In genomic region chr14:43981135-43981787, GRCh38 we compare ENCODE assay signal across 22 cellular contexts.
"Had no signal": no experiment of that assay in that cellular context is flagged by ENCODE, and none has a peak within 500 bp of the region (broad histone marks: within the 10 kb centered on the region; RNA-seq: fewer than 3 reads in every experiment).

No MANE protein-coding gene starts in this region.

- ATAC-seq: activated T-cell treated with anti-CD3 and anti-CD28 coated beads, Interleukin-2, amount 50 U/mL, for 72 hours; foreskin keratinocyte; left lung had no signal

- DNase-seq: activated CD4-positive, alpha-beta T cell treated with anti-CD3 and anti-CD28 coated beads for 1 hour; activated CD8-positive, alpha-beta memory T cell treated with anti-CD3 and anti-CD28 coated beads for 24 hours; activated CD8-positive, alpha-beta memory T cell treated with anti-CD3 and anti-CD28 coated beads, Interleukin-2, amount 50 U/mL, for 48 hours; activated effector memory CD4-positive, alpha-beta T cell treated with anti-CD3 and anti-CD28 coated beads, Interleukin-2, amount 50 U/mL, for 16 hours; activated naive CD4-positive, alpha-beta T cell treated with anti-CD3 and anti-CD28 coated beads, Interleukin-2, amount 50 U/mL, for 16 hours; activated T-cell treated with anti-CD3 and anti-CD28 coated beads, Interleukin-2, amount 50 U/mL, for 72 hours; aorta; brain microvascular endothelial cell; colonic mucosa; endodermal cell; foreskin keratinocyte; hypothalamus; kidney; left lung; mammary epithelial cell; midbrain; occipital lobe; posterior cingulate gyrus; stimulated activated CD4-positive, alpha-beta T cell treated with anti-CD3 and anti-CD28 coated beads, Interleukin-2, amount 100 ng/mL, for 24 hours; stimulated activated naive CD4-positive, alpha-beta T cell treated with Interleukin-2 at 50 U/mL for 16 hours; thyroid gland; WERI-Rb-1 had no signal
